In genomic region chr10:71802715-71803488, GRCh38 we compare ENCODE assay signal across 22 cellular contexts. TPM values are rescaled to one million over a fixed set of nuclear protein-coding genes. Genes with fewer than 3 reads are reported as not detected.
"Had no signal": no experiment of that assay in that cellular context is flagged by ENCODE, and none has a peak within 500 bp of the region (broad histone marks: within the 10 kb centered on the region; RNA-seq: fewer than 3 reads in every experiment).

No MANE protein-coding gene starts in this region.

- H3K36me3 Mint-ChIP-seq: natural killer cell had no signal

- H3K36me3 ChIP-seq: esophagus muscularis mucosa, left ventricle myocardium inferior, lower lobe of right lung, sigmoid colon, suprapubic skin, thyroid gland had no signal

- H3K4me1 ChIP-seq: foreskin keratinocyte, left ventricle myocardium inferior, psoas muscle, sigmoid colon, thyroid gland had no signal

- ATAC-seq: foreskin keratinocyte; heart right ventricle; left colon; lower lobe of right lung; natural killer cell; psoas muscle; right cardiac atrium; stimulated activated naive CD8-positive, alpha-beta T cell treated with anti-CD3 and anti-CD28 coated beads, Interleukin-15, amount 100 ng/mL, for 72 hours had no signal

- H3K27ac ChIP-seq: coronary artery, esophagus muscularis mucosa, foreskin keratinocyte, heart right ventricle, left ventricle myocardium inferior, lower lobe of right lung, psoas muscle, sigmoid colon, suprapubic skin, thyroid gland had no signal

- H3K9me3 ChIP-seq: esophagus muscularis mucosa, heart right ventricle, left ventricle myocardium inferior, lower lobe of right lung, psoas muscle, sigmoid colon, suprapubic skin, thyroid gland had no signal

- H3K27ac Mint-ChIP-seq: natural killer cell had no signal

- H3K4me3 ChIP-seq: coronary artery, esophagus muscularis mucosa, heart right ventricle, left ventricle myocardium inferior, lower lobe of right lung, psoas muscle, sigmoid colon, suprapubic skin, thyroid gland had no signal

- H3K27me3 ChIP-seq: esophagus muscularis mucosa, suprapubic skin, thyroid gland had no signal

- H3K27me3 Mint-ChIP-seq: stimulated activated naive CD8-positive, alpha-beta T cell treated with anti-CD3 and anti-CD28 coated beads, Interleukin-15, amount 100 ng/mL, for 72 hours had no signal

- H3K4me3 Mint-ChIP-seq: natural killer cell; stimulated activated naive CD8-positive, alpha-beta T cell treated with anti-CD3 and anti-CD28 coated beads, Interleukin-15, amount 100 ng/mL, for 72 hours had no signal

- DNase-seq: dermis blood vessel endothelial cell; effector memory CD4-positive, alpha-beta T cell; foreskin keratinocyte; glutamatergic neuron; heart right ventricle; hippocampal formation; left colon; left ventricle myocardium inferior; lower lobe of right lung; natural killer cell; right cardiac atrium; sigmoid colon; stimulated activated CD4-positive, alpha-beta T cell treated with anti-CD3 and anti-CD28 coated beads, Interleukin-4, amount 100 ng/mL, for 4 hours; stimulated activated naive CD4-positive, alpha-beta T cell; stimulated activated naive CD8-positive, alpha-beta T cell treated with anti-CD3 and anti-CD28 coated beads, Interleukin-15, amount 100 ng/mL, for 72 hours; thyroid gland; trophoblast cell had no signal

- H3K9me3 Mint-ChIP-seq: natural killer cell; stimulated activated naive CD8-positive, alpha-beta T cell treated with anti-CD3 and anti-CD28 coated beads, Interleukin-15, amount 100 ng/mL, for 72 hours had no signal

- H3K4me1 Mint-ChIP-seq: natural killer cell had no signal

RNA-seq across cellular contexts. Expression of gene VSIR, which starts 29.6 kb away (rescaled TPM):
- polyA plus RNA-seq: neural cell had no signal
